ENCODE assay signal across 1 cellular context in the genomic region with DNA sequence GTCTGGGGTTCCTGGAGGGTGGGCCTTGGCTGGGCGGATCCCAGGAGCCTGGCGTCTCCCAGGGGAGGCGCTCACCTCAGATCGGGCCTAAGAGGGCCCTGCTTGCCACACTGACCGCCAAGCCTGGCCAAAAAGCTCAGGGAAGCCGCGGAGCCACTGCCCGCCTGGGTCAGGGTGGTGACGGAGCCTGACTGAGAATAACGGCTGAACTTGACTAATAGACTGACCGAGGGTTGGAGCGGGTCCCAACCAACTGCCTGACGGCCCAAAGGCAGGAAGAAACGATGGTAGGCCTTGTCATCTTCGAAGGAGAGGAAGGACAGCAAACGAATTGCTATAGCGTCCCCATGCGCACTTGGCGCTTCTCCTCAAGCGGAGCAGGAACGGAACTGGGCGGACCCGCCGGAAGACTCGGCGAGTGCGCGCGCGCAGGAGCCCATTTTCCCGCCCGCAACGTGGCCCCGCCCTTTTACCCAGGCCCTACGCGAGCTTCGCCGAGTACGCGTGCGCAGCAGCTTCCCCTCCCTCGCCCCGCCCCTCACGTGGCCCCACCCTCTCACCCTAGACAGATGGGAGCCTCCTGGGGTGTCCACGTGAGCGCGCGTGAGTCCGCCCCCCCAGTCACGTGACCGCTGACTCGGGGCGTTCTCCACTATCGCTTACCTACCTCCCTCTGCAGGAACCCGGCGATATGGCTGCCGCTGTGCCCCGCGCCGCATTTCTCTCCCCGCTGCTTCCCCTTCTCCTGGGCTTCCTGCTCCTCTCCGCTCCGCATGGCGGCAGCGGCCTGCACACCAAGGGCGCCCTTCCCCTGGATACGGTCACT.
A peak's percentile ranks its signal among the peaks of the same experiment; 100 is the strongest.
TF ChIP-seq lines count a peak whose summit lies in the region.

A gene (plus strand): TSS at position 652 of the 826 bp plus-strand sequence. CDS start 40 bp downstream, at position 692.
A gene (minus strand): TSS at position 391 of the 826 bp plus-strand sequence. CDS start 7,895 bp downstream, outside the sequence.

TF ChIP-seq in HepG2, 621 proteins besides CTCF, POLR2A, EP300 and RAD21 (continued from another document and continues in another):
- TF ChIP-seq, protein P1, sequence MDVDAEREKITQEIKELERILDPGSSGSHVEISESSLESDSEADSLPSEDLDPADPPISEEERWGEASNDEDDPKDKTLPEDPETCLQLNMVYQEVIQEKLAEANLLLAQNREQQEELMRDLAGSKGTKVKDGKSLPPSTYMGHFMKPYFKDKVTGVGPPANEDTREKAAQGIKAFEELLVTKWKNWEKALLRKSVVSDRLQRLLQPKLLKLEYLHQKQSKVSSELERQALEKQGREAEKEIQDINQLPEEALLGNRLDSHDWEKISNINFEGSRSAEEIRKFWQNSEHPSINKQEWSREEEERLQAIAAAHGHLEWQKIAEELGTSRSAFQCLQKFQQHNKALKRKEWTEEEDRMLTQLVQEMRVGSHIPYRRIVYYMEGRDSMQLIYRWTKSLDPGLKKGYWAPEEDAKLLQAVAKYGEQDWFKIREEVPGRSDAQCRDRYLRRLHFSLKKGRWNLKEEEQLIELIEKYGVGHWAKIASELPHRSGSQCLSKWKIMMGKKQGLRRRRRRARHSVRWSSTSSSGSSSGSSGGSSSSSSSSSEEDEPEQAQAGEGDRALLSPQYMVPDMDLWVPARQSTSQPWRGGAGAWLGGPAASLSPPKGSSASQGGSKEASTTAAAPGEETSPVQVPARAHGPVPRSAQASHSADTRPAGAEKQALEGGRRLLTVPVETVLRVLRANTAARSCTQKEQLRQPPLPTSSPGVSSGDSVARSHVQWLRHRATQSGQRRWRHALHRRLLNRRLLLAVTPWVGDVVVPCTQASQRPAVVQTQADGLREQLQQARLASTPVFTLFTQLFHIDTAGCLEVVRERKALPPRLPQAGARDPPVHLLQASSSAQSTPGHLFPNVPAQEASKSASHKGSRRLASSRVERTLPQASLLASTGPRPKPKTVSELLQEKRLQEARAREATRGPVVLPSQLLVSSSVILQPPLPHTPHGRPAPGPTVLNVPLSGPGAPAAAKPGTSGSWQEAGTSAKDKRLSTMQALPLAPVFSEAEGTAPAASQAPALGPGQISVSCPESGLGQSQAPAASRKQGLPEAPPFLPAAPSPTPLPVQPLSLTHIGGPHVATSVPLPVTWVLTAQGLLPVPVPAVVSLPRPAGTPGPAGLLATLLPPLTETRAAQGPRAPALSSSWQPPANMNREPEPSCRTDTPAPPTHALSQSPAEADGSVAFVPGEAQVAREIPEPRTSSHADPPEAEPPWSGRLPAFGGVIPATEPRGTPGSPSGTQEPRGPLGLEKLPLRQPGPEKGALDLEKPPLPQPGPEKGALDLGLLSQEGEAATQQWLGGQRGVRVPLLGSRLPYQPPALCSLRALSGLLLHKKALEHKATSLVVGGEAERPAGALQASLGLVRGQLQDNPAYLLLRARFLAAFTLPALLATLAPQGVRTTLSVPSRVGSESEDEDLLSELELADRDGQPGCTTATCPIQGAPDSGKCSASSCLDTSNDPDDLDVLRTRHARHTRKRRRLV (CRISPR knock-in tag; IDR thresholded peaks at IDR 0.05): no peak
- TF ChIP-seq REL (CRISPR knock-in tag; conservative IDR thresholded peaks at IDR 0.05) (peak; percentile 60), ZBTB20 (CRISPR knock-in tag; IDR thresholded peaks at IDR 0.05; ENCODE audit: borderline replicate concordance, low read depth) (peak; percentile 64; the same call in 1 of the 2 replicates), ELF1 (CRISPR knock-in tag; IDR thresholded peaks at IDR 0.05) (peak; percentile 45), ZSCAN29 (CRISPR knock-in tag; conservative IDR thresholded peaks at IDR 0.05) (peak; percentile 67; the same call in 1 of the 2 replicates), XBP1 (CRISPR knock-in tag; IDR thresholded peaks at IDR 0.05) (peak; percentile 31; the same call in 1 of the 2 replicates), KLF11 (CRISPR knock-in tag; IDR thresholded peaks at IDR 0.05) (peak; percentile 50; the same call in 1 of the 2 replicates), ZFY (CRISPR knock-in tag; IDR thresholded peaks at IDR 0.05) (peak; percentile 95), NFYB (CRISPR knock-in tag; IDR thresholded peaks at IDR 0.05) (peak; percentile 64), ZNF782 (CRISPR knock-in tag; IDR thresholded peaks at IDR 0.05; ENCODE audit: borderline replicate concordance) (peak; percentile 66; the same call in 1 of the 2 replicates), ONECUT2 (CRISPR knock-in tag; IDR thresholded peaks at IDR 0.05) (no peak), ZBTB7B (CRISPR knock-in tag; IDR thresholded peaks at IDR 0.05) (no peak), ZNF207 (IDR thresholded peaks at IDR 0.05; ENCODE audit: borderline replicate concordance) (0 out of 2 replicates have a peak, but pooled peaks have one; percentile 72), ZSCAN12 (CRISPR knock-in tag; IDR thresholded peaks at IDR 0.05) (peak; percentile 83; the same call in 1 of the 2 replicates), NFIB (CRISPR knock-in tag; IDR thresholded peaks at IDR 0.05; ENCODE audit: borderline replicate concordance) (peak; percentile 80; the same call in 1 of the 2 replicates)
- TF ChIP-seq, protein P2, sequence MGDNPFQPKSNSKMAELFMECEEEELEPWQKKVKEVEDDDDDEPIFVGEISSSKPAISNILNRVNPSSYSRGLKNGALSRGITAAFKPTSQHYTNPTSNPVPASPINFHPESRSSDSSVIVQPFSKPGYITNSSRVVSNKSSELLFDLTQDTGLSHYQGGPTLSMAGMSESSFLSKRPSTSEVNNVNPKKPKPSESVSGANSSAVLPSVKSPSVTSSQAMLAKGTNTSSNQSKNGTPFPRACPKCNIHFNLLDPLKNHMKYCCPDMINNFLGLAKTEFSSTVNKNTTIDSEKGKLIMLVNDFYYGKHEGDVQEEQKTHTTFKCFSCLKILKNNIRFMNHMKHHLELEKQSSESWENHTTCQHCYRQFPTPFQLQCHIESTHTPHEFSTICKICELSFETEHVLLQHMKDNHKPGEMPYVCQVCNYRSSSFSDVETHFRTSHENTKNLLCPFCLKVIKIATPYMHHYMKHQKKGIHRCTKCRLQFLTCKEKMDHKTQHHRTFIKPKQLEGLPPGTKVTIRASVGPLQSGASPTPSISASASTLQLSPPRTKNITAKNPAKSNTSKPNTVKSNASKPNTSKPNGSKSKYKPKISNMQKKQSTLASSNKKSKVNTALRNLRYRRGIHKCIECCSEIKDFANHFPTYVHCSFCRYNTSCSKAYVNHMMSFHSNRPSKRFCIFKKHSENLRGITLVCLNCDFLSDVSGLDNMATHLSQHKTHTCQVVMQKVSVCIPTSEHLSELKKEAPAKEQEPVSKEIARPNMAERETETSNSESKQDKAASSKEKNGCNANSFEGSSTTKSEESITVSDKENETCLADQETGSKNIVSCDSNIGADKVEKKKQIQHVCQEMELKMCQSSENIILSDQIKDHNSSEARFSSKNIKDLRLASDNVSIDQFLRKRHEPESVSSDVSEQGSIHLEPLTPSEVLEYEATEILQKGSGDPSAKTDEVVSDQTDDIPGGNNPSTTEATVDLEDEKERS (CRISPR knock-in tag; IDR thresholded peaks at IDR 0.05): no peak; the same call in 1 of the 2 replicates
- TF ChIP-seq, protein P3, sequence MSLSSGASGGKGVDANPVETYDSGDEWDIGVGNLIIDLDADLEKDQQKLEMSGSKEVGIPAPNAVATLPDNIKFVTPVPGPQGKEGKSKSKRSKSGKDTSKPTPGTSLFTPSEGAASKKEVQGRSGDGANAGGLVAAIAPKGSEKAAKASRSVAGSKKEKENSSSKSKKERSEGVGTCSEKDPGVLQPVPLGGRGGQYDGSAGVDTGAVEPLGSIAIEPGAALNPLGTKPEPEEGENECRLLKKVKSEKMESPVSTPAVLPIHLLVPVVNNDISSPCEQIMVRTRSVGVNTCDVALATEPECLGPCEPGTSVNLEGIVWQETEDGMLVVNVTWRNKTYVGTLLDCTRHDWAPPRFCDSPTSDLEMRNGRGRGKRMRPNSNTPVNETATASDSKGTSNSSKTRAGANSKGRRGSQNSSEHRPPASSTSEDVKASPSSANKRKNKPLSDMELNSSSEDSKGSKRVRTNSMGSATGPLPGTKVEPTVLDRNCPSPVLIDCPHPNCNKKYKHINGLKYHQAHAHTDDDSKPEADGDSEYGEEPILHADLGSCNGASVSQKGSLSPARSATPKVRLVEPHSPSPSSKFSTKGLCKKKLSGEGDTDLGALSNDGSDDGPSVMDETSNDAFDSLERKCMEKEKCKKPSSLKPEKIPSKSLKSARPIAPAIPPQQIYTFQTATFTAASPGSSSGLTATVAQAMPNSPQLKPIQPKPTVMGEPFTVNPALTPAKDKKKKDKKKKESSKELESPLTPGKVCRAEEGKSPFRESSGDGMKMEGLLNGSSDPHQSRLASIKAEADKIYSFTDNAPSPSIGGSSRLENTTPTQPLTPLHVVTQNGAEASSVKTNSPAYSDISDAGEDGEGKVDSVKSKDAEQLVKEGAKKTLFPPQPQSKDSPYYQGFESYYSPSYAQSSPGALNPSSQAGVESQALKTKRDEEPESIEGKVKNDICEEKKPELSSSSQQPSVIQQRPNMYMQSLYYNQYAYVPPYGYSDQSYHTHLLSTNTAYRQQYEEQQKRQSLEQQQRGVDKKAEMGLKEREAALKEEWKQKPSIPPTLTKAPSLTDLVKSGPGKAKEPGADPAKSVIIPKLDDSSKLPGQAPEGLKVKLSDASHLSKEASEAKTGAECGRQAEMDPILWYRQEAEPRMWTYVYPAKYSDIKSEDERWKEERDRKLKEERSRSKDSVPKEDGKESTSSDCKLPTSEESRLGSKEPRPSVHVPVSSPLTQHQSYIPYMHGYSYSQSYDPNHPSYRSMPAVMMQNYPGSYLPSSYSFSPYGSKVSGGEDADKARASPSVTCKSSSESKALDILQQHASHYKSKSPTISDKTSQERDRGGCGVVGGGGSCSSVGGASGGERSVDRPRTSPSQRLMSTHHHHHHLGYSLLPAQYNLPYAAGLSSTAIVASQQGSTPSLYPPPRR (CRISPR knock-in tag; IDR thresholded peaks at IDR 0.05; ENCODE audit: borderline replicate concordance): peak; percentile 60; the same call in 1 of the 2 replicates
- TF ChIP-seq, protein P4, sequence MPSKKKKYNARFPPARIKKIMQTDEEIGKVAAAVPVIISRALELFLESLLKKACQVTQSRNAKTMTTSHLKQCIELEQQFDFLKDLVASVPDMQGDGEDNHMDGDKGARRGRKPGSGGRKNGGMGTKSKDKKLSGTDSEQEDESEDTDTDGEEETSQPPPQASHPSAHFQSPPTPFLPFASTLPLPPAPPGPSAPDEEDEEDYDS (CRISPR knock-in tag; IDR thresholded peaks at IDR 0.05): peak; percentile 78; the same call in 1 of the 2 replicates
- TF ChIP-seq, protein P5, sequence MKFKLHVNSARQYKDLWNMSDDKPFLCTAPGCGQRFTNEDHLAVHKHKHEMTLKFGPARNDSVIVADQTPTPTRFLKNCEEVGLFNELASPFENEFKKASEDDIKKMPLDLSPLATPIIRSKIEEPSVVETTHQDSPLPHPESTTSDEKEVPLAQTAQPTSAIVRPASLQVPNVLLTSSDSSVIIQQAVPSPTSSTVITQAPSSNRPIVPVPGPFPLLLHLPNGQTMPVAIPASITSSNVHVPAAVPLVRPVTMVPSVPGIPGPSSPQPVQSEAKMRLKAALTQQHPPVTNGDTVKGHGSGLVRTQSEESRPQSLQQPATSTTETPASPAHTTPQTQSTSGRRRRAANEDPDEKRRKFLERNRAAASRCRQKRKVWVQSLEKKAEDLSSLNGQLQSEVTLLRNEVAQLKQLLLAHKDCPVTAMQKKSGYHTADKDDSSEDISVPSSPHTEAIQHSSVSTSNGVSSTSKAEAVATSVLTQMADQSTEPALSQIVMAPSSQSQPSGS (CRISPR knock-in tag; IDR thresholded peaks at IDR 0.05): peak; percentile 51
- TF ChIP-seq, protein P6, sequence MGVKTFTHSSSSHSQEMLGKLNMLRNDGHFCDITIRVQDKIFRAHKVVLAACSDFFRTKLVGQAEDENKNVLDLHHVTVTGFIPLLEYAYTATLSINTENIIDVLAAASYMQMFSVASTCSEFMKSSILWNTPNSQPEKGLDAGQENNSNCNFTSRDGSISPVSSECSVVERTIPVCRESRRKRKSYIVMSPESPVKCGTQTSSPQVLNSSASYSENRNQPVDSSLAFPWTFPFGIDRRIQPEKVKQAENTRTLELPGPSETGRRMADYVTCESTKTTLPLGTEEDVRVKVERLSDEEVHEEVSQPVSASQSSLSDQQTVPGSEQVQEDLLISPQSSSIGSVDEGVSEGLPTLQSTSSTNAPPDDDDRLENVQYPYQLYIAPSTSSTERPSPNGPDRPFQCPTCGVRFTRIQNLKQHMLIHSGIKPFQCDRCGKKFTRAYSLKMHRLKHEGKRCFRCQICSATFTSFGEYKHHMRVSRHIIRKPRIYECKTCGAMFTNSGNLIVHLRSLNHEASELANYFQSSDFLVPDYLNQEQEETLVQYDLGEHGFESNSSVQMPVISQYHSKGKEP (CRISPR knock-in tag; IDR thresholded peaks at IDR 0.05): no peak
- TF ChIP-seq, protein P7, sequence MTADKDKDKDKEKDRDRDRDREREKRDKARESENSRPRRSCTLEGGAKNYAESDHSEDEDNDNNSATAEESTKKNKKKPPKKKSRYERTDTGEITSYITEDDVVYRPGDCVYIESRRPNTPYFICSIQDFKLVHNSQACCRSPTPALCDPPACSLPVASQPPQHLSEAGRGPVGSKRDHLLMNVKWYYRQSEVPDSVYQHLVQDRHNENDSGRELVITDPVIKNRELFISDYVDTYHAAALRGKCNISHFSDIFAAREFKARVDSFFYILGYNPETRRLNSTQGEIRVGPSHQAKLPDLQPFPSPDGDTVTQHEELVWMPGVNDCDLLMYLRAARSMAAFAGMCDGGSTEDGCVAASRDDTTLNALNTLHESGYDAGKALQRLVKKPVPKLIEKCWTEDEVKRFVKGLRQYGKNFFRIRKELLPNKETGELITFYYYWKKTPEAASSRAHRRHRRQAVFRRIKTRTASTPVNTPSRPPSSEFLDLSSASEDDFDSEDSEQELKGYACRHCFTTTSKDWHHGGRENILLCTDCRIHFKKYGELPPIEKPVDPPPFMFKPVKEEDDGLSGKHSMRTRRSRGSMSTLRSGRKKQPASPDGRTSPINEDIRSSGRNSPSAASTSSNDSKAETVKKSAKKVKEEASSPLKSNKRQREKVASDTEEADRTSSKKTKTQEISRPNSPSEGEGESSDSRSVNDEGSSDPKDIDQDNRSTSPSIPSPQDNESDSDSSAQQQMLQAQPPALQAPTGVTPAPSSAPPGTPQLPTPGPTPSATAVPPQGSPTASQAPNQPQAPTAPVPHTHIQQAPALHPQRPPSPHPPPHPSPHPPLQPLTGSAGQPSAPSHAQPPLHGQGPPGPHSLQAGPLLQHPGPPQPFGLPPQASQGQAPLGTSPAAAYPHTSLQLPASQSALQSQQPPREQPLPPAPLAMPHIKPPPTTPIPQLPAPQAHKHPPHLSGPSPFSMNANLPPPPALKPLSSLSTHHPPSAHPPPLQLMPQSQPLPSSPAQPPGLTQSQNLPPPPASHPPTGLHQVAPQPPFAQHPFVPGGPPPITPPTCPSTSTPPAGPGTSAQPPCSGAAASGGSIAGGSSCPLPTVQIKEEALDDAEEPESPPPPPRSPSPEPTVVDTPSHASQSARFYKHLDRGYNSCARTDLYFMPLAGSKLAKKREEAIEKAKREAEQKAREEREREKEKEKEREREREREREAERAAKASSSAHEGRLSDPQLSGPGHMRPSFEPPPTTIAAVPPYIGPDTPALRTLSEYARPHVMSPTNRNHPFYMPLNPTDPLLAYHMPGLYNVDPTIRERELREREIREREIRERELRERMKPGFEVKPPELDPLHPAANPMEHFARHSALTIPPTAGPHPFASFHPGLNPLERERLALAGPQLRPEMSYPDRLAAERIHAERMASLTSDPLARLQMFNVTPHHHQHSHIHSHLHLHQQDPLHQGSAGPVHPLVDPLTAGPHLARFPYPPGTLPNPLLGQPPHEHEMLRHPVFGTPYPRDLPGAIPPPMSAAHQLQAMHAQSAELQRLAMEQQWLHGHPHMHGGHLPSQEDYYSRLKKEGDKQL (CRISPR knock-in tag; IDR thresholded peaks at IDR 0.05; ENCODE audit: low read depth): peak; percentile 50; the same call in 1 of the 2 replicates
